ENCODE assay signal across 12 cellular contexts in the genomic region with DNA sequence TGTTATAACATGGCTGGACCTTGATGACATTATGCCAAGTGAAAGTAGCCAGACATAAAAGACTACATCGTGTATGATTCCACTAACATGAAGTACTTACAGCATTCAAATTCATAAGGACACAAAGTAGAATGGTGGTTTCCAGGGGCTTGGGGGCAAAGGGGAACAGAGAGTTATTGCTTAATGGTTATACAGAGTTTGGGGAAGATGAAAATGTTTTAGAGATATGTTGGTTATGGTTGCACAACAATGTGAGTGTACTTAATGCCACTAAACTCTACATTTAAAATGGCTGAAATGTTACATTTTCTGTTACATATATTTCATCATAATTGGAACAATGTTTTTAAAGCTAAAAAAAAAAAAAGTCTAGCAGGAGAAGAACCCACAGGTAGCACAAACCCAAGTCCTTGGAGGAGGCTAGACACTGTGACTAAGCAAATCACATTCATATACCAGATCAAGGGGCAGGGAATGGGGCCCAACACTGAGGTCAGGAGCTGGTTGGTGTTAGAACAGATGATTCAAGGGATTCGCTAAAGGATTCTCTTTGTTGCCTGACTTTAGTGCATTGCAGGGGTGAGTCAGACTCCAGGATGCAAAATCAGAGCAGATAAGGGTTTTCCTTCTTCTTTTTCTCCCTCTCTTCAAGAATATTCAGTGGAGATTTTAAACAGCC. TPM values are rescaled to one million over a fixed set of nuclear protein-coding genes. Genes with fewer than 3 reads are reported as not detected.
A peak's percentile ranks its signal among the peaks of the same experiment; 100 is the strongest.
DNase-seq lines count a peak whose midpoint lies in the region; ATAC-seq, FAIRE-seq and TF ChIP-seq lines count a peak whose summit lies in the region.
"Had no signal": no experiment of that assay in that cellular context is flagged by ENCODE, and none has a peak within 500 bp of the region (broad histone marks: within the 10 kb centered on the region; RNA-seq: fewer than 3 reads in every experiment).

No MANE protein-coding gene starts in this region.

- H2AFZ ChIP-seq in K562 (ENCODE audit: low read depth, low read length), result no peak overlapping the region

- TF ChIP-seq CTCF in K562 (IDR thresholded peaks at IDR 0.05 in 2 of 3, conservative IDR thresholded peaks at IDR 0.05 in 1 of 3; ENCODE audit: insufficient read depth in 2 of 3, low read depth in 1 of 3, low read length in 3 of 3), result no peak
- TF ChIP-seq CTCF in liver (IDR thresholded peaks at IDR 0.05; ENCODE audit: low read depth, low read length, missing input control), result no peak

- H3K27ac ChIP-seq in K562 (ENCODE audit: extremely low read depth, low read depth, low read length), result no peak overlapping the region
- no peak overlapping the region for H3K27ac ChIP-seq in liver (ENCODE audit: low read depth in 1 of 2, low read length in 2 of 2)

- TF ChIP-seq RAD21 in K562 (CRISPR knock-in tag; conservative IDR thresholded peaks at IDR 0.05 in 1 of 2, IDR thresholded peaks at IDR 0.05 in 1 of 2), result no peak
- no peak for TF ChIP-seq RAD21 in liver (IDR thresholded peaks at IDR 0.05)

- POLR2A ChIA-PET in K562 (lab: Yijun Ruan, JAX), result no interaction called here

- H3K9ac ChIP-seq in K562 (ENCODE audit: insufficient read depth in 1 of 2, low read depth in 2 of 2, low read length in 2 of 2) (no peak overlapping the region), liver (ENCODE audit: low read depth in 1 of 2, low read length in 2 of 2) (no peak overlapping the region)

- CTCF ChIA-PET in K562 (lab: Yijun Ruan, JAX; ENCODE audit: low intra/inter-chr PET ratio), result no interaction called here

- H3K4me3 ChIP-seq in K562, result no peak overlapping the region
- H3K4me3 ChIP-seq in liver (ENCODE audit: low read depth in 1 of 3, low read length in 3 of 3), result no peak overlapping the region

- H3K9me1 ChIP-seq in K562 (ENCODE audit: control insufficient read depth, insufficient read depth, low read length), result no peaks in the 10 kb centered on the region

- no peaks in the 10 kb centered on the region for H4K20me1 ChIP-seq in K562 (replicated peaks; ENCODE audit: control insufficient read depth, insufficient read depth, low read length)

- intact Hi-C loops in K562 (cut with micrococcal nuclease), result no loop called here

- H3K36me3 ChIP-seq in K562 (ENCODE audit: control insufficient read depth, insufficient read depth, low read length) (no peaks in the 10 kb centered on the region), liver (ENCODE audit: control insufficient read depth in 4 of 4, insufficient read depth in 3 of 4, low read depth in 1 of 4, low read length in 3 of 4) (no peaks in the 10 kb centered on the region)

- TF ChIP-seq POLR2A in K562 (conservative IDR thresholded peaks at IDR 0.05) (no peak), GM12892 (IDR thresholded peaks at IDR 0.05; ENCODE audit: low read depth, low read length) (no peak)

- H3K9me3 ChIP-seq in K562 (replicated peaks; ENCODE audit: control insufficient read depth, insufficient read depth, low read depth, low read length) (no peaks in the 10 kb centered on the region), liver (ENCODE audit: control insufficient read depth in 4 of 4, low read length in 3 of 4) (no peaks in the 10 kb centered on the region)

- no peak for ATAC-seq in K562
- ATAC-seq: activated naive CD8-positive, alpha-beta T cell treated with anti-CD3 and anti-CD28 coated beads, Interleukin-2, amount 50 U/mL, for 24 hours had no signal

- no peak overlapping the region for H3K4me2 ChIP-seq in K562 (ENCODE audit: insufficient read depth, low read length)

- DNase-seq in CD1c-positive myeloid dendritic cell (ENCODE audit: extremely low spot score) (peak; percentile 88), MV-4-11 (lab: John Stamatoyannopoulos, UW) (peak; percentile 99), K562 (ENCODE audit: extremely low read depth in 1 of 4, low spot score in 3 of 4) (no peak), NCI-H1105 treated with DMSO at 0.1 percent for 48 hours (lab: John Stamatoyannopoulos, UW) (no peak), SW480 (ENCODE audit: low spot score) (no peak), GM12892 (ENCODE audit: insufficient read length) (no peak), NCI-H82 (lab: John Stamatoyannopoulos, UW) (no peak)
- DNase-seq: activated naive CD8-positive, alpha-beta T cell treated with anti-CD3 and anti-CD28 coated beads, Interleukin-2, amount 50 U/mL, for 24 hours; effector CD8-positive, alpha-beta T cell; EL had no signal

- H3K27me3 ChIP-seq in K562 (ENCODE audit: control insufficient read depth in 2 of 2, insufficient read depth in 2 of 2, low read length in 2 of 2) (peaks cover 0 to 7% of the 10 kb centered on the region in 2 experiments; a peak in 1 of 5 replicates), liver (ENCODE audit: control insufficient read depth in 4 of 4, insufficient read depth in 4 of 4, low read length in 3 of 4) (no peaks in the 10 kb centered on the region)

- FAIRE-seq in K562 (lab: Jason Lieb, UNC) (no peak), GM12892 (lab: Jason Lieb, UNC) (no peak)
- FAIRE-seq: TTC549 had no signal

- 0% methylated on average over 2 of the region's 2 CpGs for WGBS in K562 (ENCODE audit: insufficient coverage, low coverage, missing lambda C conversion rate)
- 83% methylated on average over 2 of the region's 2 CpGs for WGBS in liver

- in situ Hi-C loops in K562 (cut with MboI), result no loop called here

- BruUV-seq in K562 (replicated peaks; lab: Mats Ljungman, UMichigan), result no TSS peak

- H3K4me1 ChIP-seq in K562 (replicated peaks in 1 of 2; ENCODE audit: control insufficient read depth in 2 of 2, insufficient read depth in 2 of 2, low read length in 2 of 2), result no peaks in the 10 kb centered on the region
- H3K4me1 ChIP-seq in liver (ENCODE audit: control insufficient read depth in 4 of 4, insufficient read depth in 4 of 4, low read length in 3 of 4), result peaks cover 11 to 26% (median 20%) of the 10 kb centered on the region in 4 donors

- TF ChIP-seq EP300 in K562 (IDR thresholded peaks at IDR 0.05; ENCODE audit: low read length), result no peak

- H3K79me2 ChIP-seq in K562 (ENCODE audit: control insufficient read depth, insufficient read depth, low read length), result no peaks in the 10 kb centered on the region

TF ChIP-seq in K562, 482 proteins besides CTCF, POLR2A, EP300 and RAD21 (continues in another document):
- peak; percentile 27; the same call in 1 of the 2 replicates for TF ChIP-seq FOSL1 (tag; conservative IDR thresholded peaks at IDR 0.05)
- peak; percentile 68 for TF ChIP-seq CEBPB (tag; IDR thresholded peaks at IDR 0.05)
- TF ChIP-seq, protein P1, sequence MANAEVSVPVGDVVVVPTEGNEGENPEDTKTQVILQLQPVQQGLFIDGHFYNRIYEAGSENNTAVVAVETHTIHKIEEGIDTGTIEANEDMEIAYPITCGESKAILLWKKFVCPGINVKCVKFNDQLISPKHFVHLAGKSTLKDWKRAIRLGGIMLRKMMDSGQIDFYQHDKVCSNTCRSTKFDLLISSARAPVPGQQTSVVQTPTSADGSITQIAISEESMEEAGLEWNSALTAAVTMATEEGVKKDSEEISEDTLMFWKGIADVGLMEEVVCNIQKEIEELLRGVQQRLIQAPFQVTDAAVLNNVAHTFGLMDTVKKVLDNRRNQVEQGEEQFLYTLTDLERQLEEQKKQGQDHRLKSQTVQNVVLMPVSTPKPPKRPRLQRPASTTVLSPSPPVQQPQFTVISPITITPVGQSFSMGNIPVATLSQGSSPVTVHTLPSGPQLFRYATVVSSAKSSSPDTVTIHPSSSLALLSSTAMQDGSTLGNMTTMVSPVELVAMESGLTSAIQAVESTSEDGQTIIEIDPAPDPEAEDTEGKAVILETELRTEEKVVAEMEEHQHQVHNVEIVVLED (CRISPR knock-in tag; IDR thresholded peaks at IDR 0.05), result no peak
- TF ChIP-seq MED1 (CRISPR knock-in tag; IDR thresholded peaks at IDR 0.05; ENCODE audit: borderline replicate concordance), result no peak

TF ChIP-seq in liver, 16 proteins besides CTCF, POLR2A, EP300 and RAD21:
- TF ChIP-seq YY1 (IDR thresholded peaks at IDR 0.05), result peak; percentile 49
- TF ChIP-seq, protein P2, sequence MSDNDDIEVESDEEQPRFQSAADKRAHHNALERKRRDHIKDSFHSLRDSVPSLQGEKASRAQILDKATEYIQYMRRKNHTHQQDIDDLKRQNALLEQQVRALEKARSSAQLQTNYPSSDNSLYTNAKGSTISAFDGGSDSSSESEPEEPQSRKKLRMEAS (IDR thresholded peaks at IDR 0.05), result no peak
TF ChIP-seq in liver: peak in this region for 1.

RNA-seq across cellular contexts. Expression of a gene that starts 25.1 kb away (rescaled TPM):
- total RNA-seq in K562 (2011; cell fraction: chromatin; rRNA removed; ENCODE audit: low replicate concordance), result not detected in 2 replicates
- not detected in 2 replicates for total RNA-seq in K562 (2011; cell fraction: nucleolus; rRNA removed)
- total RNA-seq in K562 (2011; cell fraction: nucleoplasm; rRNA removed), result not detected in 2 replicates
- total RNA-seq in K562 (2014; rRNA removed), result not detected in 2 replicates
- not detected in 2 replicates for total RNA-seq in K562 (2014; rRNA removed; fragmentation: Illumina TruSeq; extraction: Trizol)
- total RNA-seq in K562 (2015; rRNA removed; fragmentation: Illumina TruSeq; extraction: Trizol), result not detected in 2 replicates
- 0.18 TPM in 1 of 2 replicates, not detected in the other for total RNA-seq in K562 (2021)
- not detected in 2 replicates for polyA plus RNA-seq in K562 (2011; rRNA removed)
- not detected in 2 replicates for polyA plus RNA-seq in K562 (2011; cell fraction: cytosol; rRNA removed)
- polyA plus RNA-seq in K562 (2011; cell fraction: nucleus; rRNA removed), result not detected in 2 replicates
- polyA plus RNA-seq in K562 (2012), result not detected in 2 replicates
- not detected in 2 replicates for polyA plus RNA-seq in K562 (2014; fragmentation: Illumina TruSeq; extraction: Trizol)
- polyA plus RNA-seq in K562 (2014; fragmentation: Nextera tagmentation; extraction: Ambion mirVana), result not detected
- not detected in 2 replicates for polyA plus RNA-seq in K562 (2014; rRNA removed)
- not detected in 2 replicates for polyA minus RNA-seq in K562 (2011; rRNA and poly(A)+ RNA removed)
- not detected in 2 replicates for polyA minus RNA-seq in K562 (2011; cell fraction: cytosol; rRNA and poly(A)+ RNA removed)
- polyA minus RNA-seq in K562 (2011; cell fraction: nucleus; rRNA and poly(A)+ RNA removed), result not detected in 2 replicates
- total RNA-seq in liver, result 10 to 100 TPM in 1 of 2 donors, 1 to 10 TPM in 1; 7.2 to 26.7 TPM
- polyA plus RNA-seq in liver, result 1 to 10 TPM; 2.4 to 4.4 TPM
- polyA plus RNA-seq in GM12892 (2012; ENCODE audit: missing spikeins), result 0.40 TPM

Comparison
In these comparisons a context has a peak if more than half of its experiments do, and no peak if none do; other contexts are left out.
1. DNase-seq: peak in CD1c-positive myeloid dendritic cell (single experiment) and MV-4-11 (single experiment); none in K562 (0 of 4), NCI-H1105 treated with DMSO at 0.1 percent for 48 hours (single experiment), SW480 (single experiment), GM12892 (single experiment) and NCI-H82 (single experiment).
2. RNA of a gene that starts 25.1 kb away (total RNA-seq): 7.2 to 26.7 TPM in liver; 0.18 TPM in K562; every median in the first group is over 4 times any median in the second.